In genomic region chr11:43327987-43328386, GRCh38 we compare ENCODE assay signal across 1 cellular context.
TF ChIP-seq lines count a peak whose summit lies in the region.

No MANE protein-coding gene starts in this region.

TF ChIP-seq in IMR-90, 13 proteins besides CTCF, POLR2A, EP300 and RAD21 (continued from another document):
- no peak for TF ChIP-seq RCOR1 (IDR thresholded peaks at IDR 0.05; ENCODE audit: insufficient replicate concordance, low read length)
- TF ChIP-seq RFX5 (IDR thresholded peaks at IDR 0.05; ENCODE audit: low read depth, low read length): no peak
- no peak for TF ChIP-seq MXI1 (IDR thresholded peaks at IDR 0.05; ENCODE audit: borderline replicate concordance, low read depth, low read length)
- TF ChIP-seq MAFK (IDR thresholded peaks at IDR 0.05; ENCODE audit: low read depth, low read length): peak; percentile 19; the same call in 1 of the 2 replicates
- TF ChIP-seq NFE2L2 (IDR thresholded peaks at IDR 0.05; ENCODE audit: low read depth, low read length): no peak
- peak; percentile 79 for TF ChIP-seq FOS (IDR thresholded peaks at IDR 0.05; ENCODE audit: low read depth, low read length)
- peak; percentile 55; the same call in 1 of the 2 replicates for TF ChIP-seq CEBPB (IDR thresholded peaks at IDR 0.05; ENCODE audit: low read depth, low read length)
- no peak for TF ChIP-seq ELK1 (IDR thresholded peaks at IDR 0.05; ENCODE audit: borderline replicate concordance, low read depth, low read length)
- TF ChIP-seq CHD1 (IDR thresholded peaks at IDR 0.05; ENCODE audit: low read depth, low read length): no peak
- no peak for TF ChIP-seq MAZ (IDR thresholded peaks at IDR 0.05; ENCODE audit: borderline replicate concordance, low read depth, low read length)
TF ChIP-seq in IMR-90: peak in this region for 3.
